In the genomic region with DNA sequence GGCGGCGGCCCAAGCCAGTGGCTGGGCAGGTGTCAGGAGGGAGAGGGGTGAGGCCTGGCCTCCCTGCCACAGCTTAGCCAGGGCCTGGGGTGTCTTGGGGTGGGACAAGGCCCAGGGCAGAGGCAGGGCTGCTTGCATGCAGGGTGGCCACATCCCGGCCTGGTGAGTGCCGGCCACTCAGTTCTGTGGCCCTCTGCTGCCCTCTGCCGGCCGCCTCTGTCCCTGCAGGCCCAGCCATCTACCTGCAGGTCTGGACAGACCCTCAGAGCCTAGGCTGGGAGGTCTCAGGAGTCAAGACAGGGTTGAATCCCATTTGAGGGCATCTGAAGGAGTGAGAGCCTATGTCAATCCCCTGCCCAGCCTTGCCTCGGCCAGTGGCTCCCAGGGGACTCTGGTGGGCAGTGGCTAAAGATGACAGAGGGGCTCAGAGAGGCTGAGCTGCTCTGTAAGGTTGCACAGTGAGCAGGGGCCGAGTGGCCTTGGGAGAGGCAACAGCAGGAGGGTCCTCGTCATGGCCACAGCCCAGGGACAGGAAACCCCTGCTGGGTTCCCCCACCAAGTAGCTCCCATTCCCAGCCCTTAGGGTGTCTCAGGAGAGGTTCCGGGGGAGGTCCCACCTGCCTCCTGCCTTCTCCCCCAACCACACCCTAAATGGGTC, we compare ENCODE assay signal across 8 cellular contexts. TPM values are rescaled to one million over a fixed set of nuclear protein-coding genes. Genes with fewer than 3 reads are reported as not detected.
DNase-seq lines count a peak whose midpoint lies in the region; ATAC-seq and TF ChIP-seq lines count a peak whose summit lies in the region.
"Not testable (repeated sequence)": the region's sequence is repeated elsewhere in the genome, so short reads cannot be mapped to it uniquely, and the experiment has no call there.

No MANE protein-coding gene starts in this region.

- not testable (repeated sequence) for TF ChIP-seq POLR2A in uterus (IDR thresholded peaks at IDR 0.05)

- peak; percentile 97 for ATAC-seq in left lung

- H3K4me3 ChIP-seq in endodermal cell (ENCODE audit: low read length); left lung; uterus: not testable (repeated sequence)

- not testable (repeated sequence) for H3K36me3 Mint-ChIP-seq in activated T-helper 1 cell treated with anti-CD3 and anti-CD28 coated beads, Interleukin-12 subunit alpha, Interleukin-12 subunit beta, Interleukin-2, Interleukin-4 antibody, amounts not matched to agents 30 ng/mL and 10 ng/mL and 1 ng/mL, durations not matched to agents 14 hours and 24 hours and 36 hours (ENCODE audit: low read depth); endodermal cell (ENCODE audit: low read depth)

- H3K9me3 ChIP-seq in endodermal cell (ENCODE audit: control insufficient read depth, low read length); left lung; uterus: not testable (repeated sequence)

- not testable (repeated sequence) for H3K4me3 Mint-ChIP-seq in activated T-helper 1 cell treated with anti-CD3 and anti-CD28 coated beads, Interleukin-12 subunit alpha, Interleukin-12 subunit beta, Interleukin-2, Interleukin-4 antibody, amounts not matched to agents 30 ng/mL and 10 ng/mL and 1 ng/mL, durations not matched to agents 14 hours and 24 hours and 36 hours; endodermal cell

- H3K27ac ChIP-seq in endodermal cell (ENCODE audit: low read depth, low read length); left lung; uterus: not testable (repeated sequence)

- POLR2A ChIA-PET in GM10248 (lab: Yijun Ruan, JAX), result not testable (repeated sequence)

- H3K27me3 ChIP-seq in endodermal cell (ENCODE audit: control insufficient read depth, insufficient read depth, low read length, poor library complexity, severe bottlenecking); uterus: not testable (repeated sequence)
- H3K27me3 ChIP-seq in left lung, result peaks cover 0 to 16% of the 10 kb centered on the region in 2 donors

- H3K9ac ChIP-seq in endodermal cell (ENCODE audit: extremely low read depth, low read length, poor library complexity, severe bottlenecking), result not testable (repeated sequence)

- not testable (repeated sequence) for H3K4me1 Mint-ChIP-seq in activated T-helper 1 cell treated with anti-CD3 and anti-CD28 coated beads, Interleukin-12 subunit alpha, Interleukin-12 subunit beta, Interleukin-2, Interleukin-4 antibody, amounts not matched to agents 30 ng/mL and 10 ng/mL and 1 ng/mL, durations not matched to agents 14 hours and 24 hours and 36 hours (ENCODE audit: low read depth); endodermal cell

- peak; percentile 99 for TF ChIP-seq CTCF in GM10248 (IDR thresholded peaks at IDR 0.05; ENCODE audit: control extremely low read depth, extremely low read depth, low read depth, missing control alignments)
- peak; percentile 86 for TF ChIP-seq CTCF in endodermal cell (conservative IDR thresholded peaks at IDR 0.05)
- TF ChIP-seq CTCF in left lung (IDR thresholded peaks at IDR 0.05), result peak; percentile 82 to 87
- peak; percentile 21 to 79 (median 74) for TF ChIP-seq CTCF in uterus (IDR thresholded peaks at IDR 0.05)

- intact Hi-C loops in activated T-helper 1 cell treated with anti-CD3 and anti-CD28 coated beads, Interleukin-12 subunit alpha, Interleukin-12 subunit beta, Interleukin-2, Interleukin-4 antibody, amounts not matched to agents 30 ng/mL and 10 ng/mL and 1 ng/mL, durations not matched to agents 14 hours and 24 hours and 36 hours (cut with micrococcal nuclease), result loop anchor here (1.0 to 2.0 kb wide), 2 partner anchors 129 to 315 kb away; no protein-coding TSS in a partner anchor
- intact Hi-C loops in left lung (cut with DNase I), result loop anchor here (2.0 to 10.0 kb wide), 2 partner anchors 129 to 131 kb away; a partner anchor contains a TSS
- intact Hi-C loops in uterus (cut with DNase I; ENCODE audit: low total_unique reads), result not testable (repeated sequence)

- not testable (repeated sequence) for H3K4me1 ChIP-seq in endodermal cell (ENCODE audit: control insufficient read depth, insufficient read depth, low read length); left lung; uterus

- DNase-seq in GM10248 (ENCODE audit: extremely low spot score) (peak; percentile 80), NAMALWA (ENCODE audit: low spot score) (peak; percentile 58), SKM-1 treated with dmso at 0.1 percent for 144 hours (lab: John Stamatoyannopoulos, UW; ENCODE audit: unreplicated experiment) (peak; percentile 27), endodermal cell (peak; percentile 95), left lung (peak; percentile 78 to 94), uterus (peak; percentile 72 to 84)
- peak; percentile 68 for DNase-seq in activated T-helper 1 cell treated with anti-CD3 and anti-CD28 coated beads, Interleukin-12 subunit alpha, Interleukin-12 subunit beta, Interleukin-2, Interleukin-4 antibody, amounts not matched to agents 30 ng/mL and 10 ng/mL and 1 ng/mL, durations not matched to agents 14 hours and 24 hours and 36 hours (ENCODE audit: low spot score)
- peak; percentile 83 for DNase-seq in stimulated activated CD4-positive, alpha-beta T cell treated with anti-CD3 and anti-CD28 coated beads, Interleukin-12 subunit alpha, Interleukin-12 subunit beta, amount 100 ng/mL, for 4 hours

- CTCF ChIA-PET in GM10248 (lab: Yijun Ruan, JAX), result interaction anchor here (0.7 to 4.3 kb wide), 8 partner anchors 10 to 129 kb away, joined by 3 to 21 read pairs (median 4); no protein-coding TSS in a partner anchor

- H3K9me3 Mint-ChIP-seq in activated T-helper 1 cell treated with anti-CD3 and anti-CD28 coated beads, Interleukin-12 subunit alpha, Interleukin-12 subunit beta, Interleukin-2, Interleukin-4 antibody, amounts not matched to agents 30 ng/mL and 10 ng/mL and 1 ng/mL, durations not matched to agents 14 hours and 24 hours and 36 hours; endodermal cell: not testable (repeated sequence)

- H3K36me3 ChIP-seq in endodermal cell (ENCODE audit: control insufficient read depth, insufficient read depth, low read length); left lung; uterus: not testable (repeated sequence)

- not testable (repeated sequence) for H3K27me3 Mint-ChIP-seq in activated T-helper 1 cell treated with anti-CD3 and anti-CD28 coated beads, Interleukin-12 subunit alpha, Interleukin-12 subunit beta, Interleukin-2, Interleukin-4 antibody, amounts not matched to agents 30 ng/mL and 10 ng/mL and 1 ng/mL, durations not matched to agents 14 hours and 24 hours and 36 hours (ENCODE audit: insufficient read depth); endodermal cell (ENCODE audit: insufficient read depth)

- 14 to 17% methylated on average over 1 to 7 of the region's 10 CpGs for whole genome bisulfite sequencing in endodermal cell (ENCODE audit: insufficient coverage in 1 of 2, insufficient read length in 1 of 2), 2 experiments

- H3K27ac Mint-ChIP-seq in activated T-helper 1 cell treated with anti-CD3 and anti-CD28 coated beads, Interleukin-12 subunit alpha, Interleukin-12 subunit beta, Interleukin-2, Interleukin-4 antibody, amounts not matched to agents 30 ng/mL and 10 ng/mL and 1 ng/mL, durations not matched to agents 14 hours and 24 hours and 36 hours; endodermal cell: not testable (repeated sequence)

RNA-seq across cellular contexts. Expression of a gene that starts 17.7 kb away (rescaled TPM):
- 1.7 and 1.9 TPM in 2 replicates for total RNA-seq in activated T-helper 1 cell treated with anti-CD3 and anti-CD28 coated beads, Interleukin-12 subunit alpha, Interleukin-12 subunit beta, Interleukin-2, Interleukin-4 antibody, amounts not matched to agents 30 ng/mL and 10 ng/mL and 1 ng/mL, durations not matched to agents 14 hours and 24 hours and 36 hours
- total RNA-seq in endodermal cell, result 10 to 100 TPM; 12.8 to 17.7 TPM
- 28.2 TPM for polyA plus RNA-seq in endodermal cell (2013, experiment 1 of 2)
- 24.1 TPM for polyA plus RNA-seq in endodermal cell (2013, experiment 2 of 2)
- total RNA-seq in left lung, result 10 to 100 TPM in 1 of 2 donors, 1 to 10 TPM in 1; 8.9 to 10.9 TPM
- total RNA-seq in uterus, result 10 to 100 TPM in 1 of 4 donors, 1 to 10 TPM in 1, not detected in 2; 5.0 to 12.9 TPM

RNA-seq across cellular contexts. Expression of a gene that starts 34.0 kb away (rescaled TPM):
- 35.5 and 40.6 TPM in 2 replicates for total RNA-seq in activated T-helper 1 cell treated with anti-CD3 and anti-CD28 coated beads, Interleukin-12 subunit alpha, Interleukin-12 subunit beta, Interleukin-2, Interleukin-4 antibody, amounts not matched to agents 30 ng/mL and 10 ng/mL and 1 ng/mL, durations not matched to agents 14 hours and 24 hours and 36 hours
- total RNA-seq in endodermal cell, result 10 to 100 TPM; 51.3 to 53.7 TPM
- 47.1 TPM for polyA plus RNA-seq in endodermal cell (2013, experiment 1 of 2)
- 44.6 TPM for polyA plus RNA-seq in endodermal cell (2013, experiment 2 of 2)
- total RNA-seq in left lung, result 10 to 100 TPM; 35.5 to 46.7 TPM
- total RNA-seq in uterus, result 100 to 1,000 TPM in 1 of 4 donors, 10 to 100 TPM in 3; 17.2 to 101 (median 34.9) TPM

Comparison
In these comparisons a context has a peak if more than half of its experiments do, and no peak if none do; other contexts are left out.
1. DNase-seq: peak in every context shown above with its lines; median percentile 95 in endodermal cell; 86 in left lung; 83 in stimulated activated CD4-positive, alpha-beta T cell treated with anti-CD3 and anti-CD28 coated beads, Interleukin-12 subunit alpha, Interleukin-12 subunit beta, amount 100 ng/mL, for 4 hours; 80 in GM10248; 78 in uterus; 68 in activated T-helper 1 cell treated with anti-CD3 and anti-CD28 coated beads, Interleukin-12 subunit alpha, Interleukin-12 subunit beta, Interleukin-2, Interleukin-4 antibody, amounts not matched to agents 30 ng/mL and 10 ng/mL and 1 ng/mL, durations not matched to agents 14 hours and 24 hours and 36 hours; 58 in NAMALWA; 27 in SKM-1 treated with dmso at 0.1 percent for 144 hours.